ENCODE assay signal across 9 cellular contexts in genomic region chr2:186459009-186459408, GRCh38. TPM values are rescaled to one million over a fixed set of nuclear protein-coding genes. Genes with fewer than 3 reads are reported as not detected.
DNase-seq lines count a peak whose midpoint lies in the region; ATAC-seq, FAIRE-seq and TF ChIP-seq lines count a peak whose summit lies in the region.
"Had no signal": no experiment of that assay in that cellular context is flagged by ENCODE, and none has a peak within 500 bp of the region (broad histone marks: within the 10 kb centered on the region; RNA-seq: fewer than 3 reads in every experiment).

No MANE protein-coding gene starts in this region.

- H2BK20ac ChIP-seq in H1 (ENCODE audit: low read length) = no peak overlapping the region

- POLR2A ChIA-PET in H1 (lab: Charles Lee; ENCODE audit: partially characterized antibody) = no interaction called here

- H3K18ac ChIP-seq in H1 (ENCODE audit: extremely low read depth, low read length) = no peak overlapping the region

- H2BK120ac ChIP-seq in H1 (replicated peaks; ENCODE audit: low read depth, low read length) = no peak overlapping the region

- no peak overlapping the region for H2BK15ac ChIP-seq in H1 (ENCODE audit: low read length)

- H2BK5ac ChIP-seq in H1 (ENCODE audit: low read depth, low read length) = no peak overlapping the region

- intact Hi-C loops in gastrocnemius medialis (cut with DNase I; ENCODE audit: low total_unique reads) = no loop called here

- H3K4me1 ChIP-seq in H1 (replicated peaks in 1 of 4; ENCODE audit: control insufficient read depth in 3 of 4, insufficient read depth in 4 of 4, low read length in 3 of 4) (no peaks in the 10 kb centered on the region), gastrocnemius medialis (no peaks in the 10 kb centered on the region)

- peaks cover 0 to 2% (median 0%) of the 10 kb centered on the region in 4 experiments; a peak in 1 of 8 replicates for H3K36me3 ChIP-seq in H1 (ENCODE audit: control insufficient read depth in 2 of 4, insufficient read depth in 4 of 4, low read length in 3 of 4)
- peaks cover 0 to 11% of the 10 kb centered on the region in 2 donors for H3K36me3 ChIP-seq in gastrocnemius medialis

- in situ Hi-C loops in gastrocnemius medialis (cut with MboI; ENCODE audit: low sequenced_read_pairs in 4 of 4) = no loop called here

- no peak for TF ChIP-seq EP300 in H1 (IDR thresholded peaks at IDR 0.05; ENCODE audit: borderline replicate concordance in 1 of 2, low read depth in 2 of 2, low read length in 2 of 2)

- ATAC-seq in HG02981 (IDR thresholded peaks at IDR 0.05; ENCODE audit: unreplicated experiment) (no peak), gastrocnemius medialis (no peak), HG03280 (IDR thresholded peaks at IDR 0.05; ENCODE audit: unreplicated experiment) (no peak)

- H4K8ac ChIP-seq in H1 (ENCODE audit: extremely low read depth, insufficient read depth, low read length) = no peak overlapping the region

- H3K27me3 ChIP-seq in H1 (replicated peaks in 1 of 4; ENCODE audit: control insufficient read depth in 3 of 4, extremely low read depth in 1 of 4, insufficient read depth in 3 of 4, low read length in 3 of 4) = no peaks in the 10 kb centered on the region
- H3K27me3 ChIP-seq in gastrocnemius medialis = no peaks in the 10 kb centered on the region

- H4K91ac ChIP-seq in H1 (replicated peaks; ENCODE audit: insufficient read length, low read length) = no peak overlapping the region

- TF ChIP-seq RAD21 in H1 (IDR thresholded peaks at IDR 0.05 in 1 of 2, conservative IDR thresholded peaks at IDR 0.05 in 1 of 2; ENCODE audit: low read depth in 2 of 2, low read length in 2 of 2) = peak; percentile 51 to 61

- 84% methylated on average over 2 of the region's 2 CpGs; no CpG with 5 or more reads in 1 of the 2 experiments for WGBS in H1 (ENCODE audit: extremely low coverage in 1 of 2, insufficient coverage in 1 of 2, insufficient read length in 1 of 2, insufficient replicate concordance in 2 of 2, low coverage in 1 of 2, low lambda C conversion rate in 2 of 2, missing lambda C conversion rate in 1 of 2), 2 experiments

- H2AK5ac ChIP-seq in H1 (ENCODE audit: low read depth, low read length) = no peak overlapping the region

- no peaks in the 10 kb centered on the region for H4K20me1 ChIP-seq in H1 (replicated peaks in 1 of 2; ENCODE audit: control insufficient read depth in 1 of 2, insufficient read depth in 2 of 2, low read length in 2 of 2)

- no peak overlapping the region for H4K5ac ChIP-seq in H1 (ENCODE audit: insufficient read length, low read depth, low read length)

- H3K9me3 ChIP-seq in H1 (ENCODE audit: insufficient read depth in 2 of 2, low read depth in 1 of 2, low read length in 1 of 2) = no peaks in the 10 kb centered on the region
- no peaks in the 10 kb centered on the region for H3K9me3 ChIP-seq in gastrocnemius medialis

- H2BK12ac ChIP-seq in H1 (ENCODE audit: low read depth, low read length) = no peak overlapping the region

- H3K14ac ChIP-seq in H1 (ENCODE audit: insufficient read length) = no peak overlapping the region

- TF ChIP-seq POLR2A in H1 (IDR thresholded peaks at IDR 0.05; ENCODE audit: control extremely low read depth in 1 of 2, low read depth in 2 of 2, low read length in 2 of 2) (no peak), gastrocnemius medialis (IDR thresholded peaks at IDR 0.05) (no peak)

- no peak overlapping the region for H2AFZ ChIP-seq in H1 (ENCODE audit: low read length)

- no peaks in the 10 kb centered on the region for H3K23me2 ChIP-seq in H1 (ENCODE audit: low read depth, low read length)

- no peaks in the 10 kb centered on the region for H3K79me2 ChIP-seq in H1 (ENCODE audit: control insufficient read depth in 1 of 2, insufficient read depth in 2 of 2, low read length in 2 of 2)

- no peaks in the 10 kb centered on the region for H3K79me1 ChIP-seq in H1 (ENCODE audit: low read depth, low read length)

- H3K4ac ChIP-seq in H1 (replicated peaks; ENCODE audit: insufficient read length, low read depth, low read length) = no peak overlapping the region

- DNase-seq in NCI-H510A treated with DMSO at 0.1 percent for 48 hours (lab: John Stamatoyannopoulos, UW) = peak; percentile 22
- DNase-seq in NCI-H510A (lab: John Stamatoyannopoulos, UW) = no peak
- peak; percentile 53 for DNase-seq in NCI-H2227 treated with DMSO at 0.1 percent for 48 hours (lab: John Stamatoyannopoulos, UW)
- no peak for DNase-seq in H1 (ENCODE audit: low read depth in 1 of 2, low spot score in 2 of 2)
- no peak for DNase-seq in retinal pigment epithelial cell (ENCODE audit: low read depth)
- no peak for DNase-seq in gastrocnemius medialis
- DNase-seq: glutamatergic neuron had no signal

- no peak overlapping the region for H3K27ac ChIP-seq in H1 (ENCODE audit: low read depth, low read length)
- H3K27ac ChIP-seq in gastrocnemius medialis = no peak overlapping the region

- FAIRE-seq in H1 (lab: Jason Lieb, UNC) = peak; percentile 28

- H3K9ac ChIP-seq in H1 (replicated peaks in 1 of 4; ENCODE audit: extremely low read depth in 1 of 4, low read depth in 3 of 4, low read length in 3 of 4) = no peak overlapping the region

- no peak overlapping the region for H3K4me3 ChIP-seq in H1 (ENCODE audit: extremely low read depth in 1 of 4, insufficient read depth in 2 of 4, low read depth in 3 of 4, low read length in 4 of 4)
- H3K4me3 ChIP-seq in retinal pigment epithelial cell (ENCODE audit: low read length) = no peak overlapping the region
- H3K4me3 ChIP-seq in gastrocnemius medialis = no peak overlapping the region

- H3K56ac ChIP-seq in H1 (replicated peaks; ENCODE audit: insufficient read length, low read depth, low read length) = no peak overlapping the region

- CTCF ChIA-PET in H1 (lab: Charles Lee; ENCODE audit: partially characterized antibody) = interaction anchor here (0.8 to 1.3 kb wide), 2 partner anchors 721 to 929 kb away, joined by 3 read pairs; partner anchors contain the start of gene FSIP2

- TF ChIP-seq CTCF in H1 (IDR thresholded peaks at IDR 0.05; ENCODE audit: control extremely low read depth in 1 of 3, insufficient read depth in 1 of 3, low read depth in 1 of 3, low read length in 3 of 3) = peak in 1 of 3 experiments; percentile 29; a peak in 2 of 4 replicates
- TF ChIP-seq CTCF in retinal pigment epithelial cell (conservative IDR thresholded peaks at IDR 0.05; ENCODE audit: low read depth, low read length) = peak; percentile 28
- TF ChIP-seq CTCF in gastrocnemius medialis (IDR thresholded peaks at IDR 0.05 in 4 of 5, conservative IDR thresholded peaks at IDR 0.05 in 1 of 5) = peak in 2 of 5 experiments; percentile 7 to 27

- no peak overlapping the region for H3K4me2 ChIP-seq in H1 (ENCODE audit: insufficient read depth in 1 of 2, low read depth in 2 of 2, low read length in 2 of 2)

- H3K23ac ChIP-seq in H1 (ENCODE audit: insufficient read length) = no peak overlapping the region

TF ChIP-seq in H1, 55 proteins besides CTCF, POLR2A, EP300 and RAD21:
- no peak for TF ChIP-seq TAF7 (optimal IDR thresholded peaks at IDR 0.05; ENCODE audit: borderline replicate concordance, low read depth, low read length)
- no peak for TF ChIP-seq TAF1 (IDR thresholded peaks at IDR 0.05; ENCODE audit: low read depth, low read length)
- no peak for TF ChIP-seq KDM4A (IDR thresholded peaks at IDR 0.05; ENCODE audit: low read depth, low read length, severe bottlenecking)
- TF ChIP-seq CHD2 (IDR thresholded peaks at IDR 0.05; ENCODE audit: low read length) = no peak
- no peak for TF ChIP-seq USF2 (IDR thresholded peaks at IDR 0.05; ENCODE audit: low read length)
- no peak for TF ChIP-seq KDM1A (IDR thresholded peaks at IDR 0.05; ENCODE audit: borderline replicate concordance, low read length)
- TF ChIP-seq TEAD4 (IDR thresholded peaks at IDR 0.05; ENCODE audit: low read depth, low read length) = no peak
- TF ChIP-seq SP2 (IDR thresholded peaks at IDR 0.05; ENCODE audit: low read length) = no peak

RNA-seq across cellular contexts. Expression of gene ZC3H15, which starts 27.1 kb away (rescaled TPM):
- total RNA-seq in H1 (2021; fragmentation: NEBNext Ultra II Directional; extraction: Animal tissue kit (Norgen Biotek cat#: 25700)) = 76.5 and 80.8 TPM in 2 replicates
- 15.9 and 32.0 TPM in 2 replicates for polyA plus RNA-seq in H1 (2011; rRNA removed)
- 52.8 TPM for polyA plus RNA-seq in H1 (2011; cell fraction: cytosol; rRNA removed)
- 11.5 TPM for polyA plus RNA-seq in H1 (2011; cell fraction: nucleus; rRNA removed)
- polyA plus RNA-seq in H1 (2012, experiment 1 of 2) = 49.0 to 97.4 TPM (median 55.0 TPM) in 4 replicates
- 6.5 TPM for polyA plus RNA-seq in H1 (2012, experiment 2 of 2)
- 87.1 TPM for polyA plus RNA-seq in H1 (2013, experiment 1 of 2)
- polyA plus RNA-seq in H1 (2013, experiment 2 of 2) = 89.5 TPM
- 24.2 and 24.7 TPM in 2 replicates for polyA minus RNA-seq in H1 (2011; rRNA and poly(A)+ RNA removed)
- 40.8 TPM for polyA minus RNA-seq in H1 (2011; cell fraction: cytosol; rRNA and poly(A)+ RNA removed)
- polyA minus RNA-seq in H1 (2011; cell fraction: nucleus; rRNA and poly(A)+ RNA removed) = 34.2 TPM
- 10 to 100 TPM; 56.3 to 68.9 (median 63.0) TPM for total RNA-seq in gastrocnemius medialis

Comparison
In these comparisons a context has a peak if more than half of its experiments do, and no peak if none do; other contexts are left out.
1. DNase-seq: peak in NCI-H510A treated with DMSO at 0.1 percent for 48 hours (single experiment) and NCI-H2227 treated with DMSO at 0.1 percent for 48 hours (single experiment); none in NCI-H510A (single experiment), H1 (0 of 2), retinal pigment epithelial cell (single experiment) and gastrocnemius medialis (0 of 2).